26 cellular contexts compared by ENCODE assay signal in the genomic region with DNA sequence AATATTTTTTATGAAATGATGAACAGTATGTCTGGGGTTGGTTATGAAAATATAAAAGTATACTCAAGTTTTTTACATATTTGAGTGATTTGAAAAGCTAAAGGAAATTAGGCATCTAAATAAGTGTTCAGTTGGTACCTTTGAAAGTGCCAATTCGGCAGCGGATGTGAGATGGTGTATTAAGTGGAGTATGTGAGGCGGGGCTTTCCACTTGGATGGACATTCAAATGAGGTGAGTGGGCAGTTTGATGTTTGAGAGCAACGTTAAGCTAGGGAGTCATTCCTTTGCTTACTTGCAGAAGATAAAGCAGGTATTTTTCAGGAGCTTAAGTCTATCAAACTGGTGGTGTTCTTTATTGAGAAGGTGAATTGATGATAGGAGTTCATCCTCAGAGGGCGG.
"Had no signal": no experiment of that assay in that cellular context is flagged by ENCODE, and none has a peak within 500 bp of the region (broad histone marks: within the 10 kb centered on the region; RNA-seq: fewer than 3 reads in every experiment).

No MANE protein-coding gene starts in this region.

- H3K27ac Mint-ChIP-seq: dendritic cell treated with granulocyte-macrophage colony-stimulating factor and Interleukin-4, amounts not matched to agents 40 ng/mL and 50 ng/mL, for 4 days; endodermal cell; memory B cell; natural killer cell treated with Interleukin-12 subunit alpha and Interleukin-12 subunit beta and Interleukin-15 and Interleukin-18, amount 100 ng/mL, for 72 hours; neural progenitor cell; progenitor cell of endocrine pancreas had no signal

- H3K4me3 ChIP-seq: gastrocnemius medialis, lung, neural progenitor cell, right atrium auricular region, smooth muscle cell, stomach, thyroid gland had no signal

- H3K9me3 ChIP-seq: gastrocnemius medialis, right atrium auricular region, stomach, thyroid gland had no signal

- H3K9me3 Mint-ChIP-seq: dendritic cell treated with granulocyte-macrophage colony-stimulating factor and Interleukin-4, amounts not matched to agents 40 ng/mL and 50 ng/mL, for 4 days; endodermal cell; memory B cell; natural killer cell treated with Interleukin-12 subunit alpha and Interleukin-12 subunit beta and Interleukin-15 and Interleukin-18, amount 100 ng/mL, for 72 hours; neural progenitor cell had no signal

- H3K4me3 Mint-ChIP-seq: dendritic cell treated with granulocyte-macrophage colony-stimulating factor and Interleukin-4, amounts not matched to agents 40 ng/mL and 50 ng/mL, for 4 days; endodermal cell; memory B cell; natural killer cell treated with Interleukin-12 subunit alpha and Interleukin-12 subunit beta and Interleukin-15 and Interleukin-18, amount 100 ng/mL, for 72 hours; neural progenitor cell had no signal

- H3K27ac ChIP-seq: epithelial cell of prostate, gastrocnemius medialis, neural progenitor cell, parathyroid adenoma, right atrium auricular region, stomach, thyroid gland had no signal

- H3K4me1 Mint-ChIP-seq: memory B cell had no signal

- H3K27me3 ChIP-seq: gastrocnemius medialis, neural progenitor cell, right atrium auricular region, stomach, thyroid gland had no signal

- DNase-seq: effector CD8-positive, alpha-beta T cell; endodermal cell; foreskin fibroblast; gastrocnemius medialis; head of caudate nucleus; stimulated activated CD4-positive, alpha-beta T cell treated with anti-CD3 and anti-CD28 coated beads, Interleukin-12 subunit alpha, Interleukin-12 subunit beta, amount 100 ng/mL, for 4 hours; stimulated activated CD4-positive, alpha-beta T cell treated with anti-CD3 and anti-CD28 coated beads, Interleukin-1b, Interleukin-23, amount 100 ng/mL, for 48 hours; stimulated activated CD4-positive, alpha-beta T cell treated with anti-CD3 and anti-CD28 coated beads, Interleukin-4, amount 100 ng/mL, for 1 hour; stimulated activated CD8-positive, alpha-beta memory T cell treated with anti-CD3 and anti-CD28 coated beads, Interleukin-4, amount 100 ng/mL, for 48 hours; stimulated activated naive CD4-positive, alpha-beta T cell treated with Interleukin-2 at 50 U/mL for 16 hours; stomach; thyroid gland; trophoblast cell had no signal

- H3K27me3 Mint-ChIP-seq: dendritic cell treated with granulocyte-macrophage colony-stimulating factor and Interleukin-4, amounts not matched to agents 40 ng/mL and 50 ng/mL, for 4 days; progenitor cell of endocrine pancreas had no signal

- H3K4me1 ChIP-seq: gastrocnemius medialis, parathyroid adenoma, right atrium auricular region, stomach, thyroid gland had no signal

- ATAC-seq: esophagus mucosa; gastrocnemius medialis; left lobe of liver; natural killer cell treated with Interleukin-12 subunit alpha and Interleukin-12 subunit beta and Interleukin-15 and Interleukin-18, amount 100 ng/mL, for 72 hours; sciatic nerve had no signal

- H3K36me3 ChIP-seq: gastrocnemius medialis, neural progenitor cell, right atrium auricular region, stomach, thyroid gland had no signal

- H3K36me3 Mint-ChIP-seq: memory B cell; natural killer cell treated with Interleukin-12 subunit alpha and Interleukin-12 subunit beta and Interleukin-15 and Interleukin-18, amount 100 ng/mL, for 72 hours had no signal
